Comparison of ENCODE assay signal across 9 cellular contexts in genomic region chr20:31606678-31606927, GRCh38. TPM values are rescaled to one million over a fixed set of nuclear protein-coding genes. Genes with fewer than 3 reads are reported as not detected.
DNase-seq lines count a peak whose midpoint lies in the region; ATAC-seq and TF ChIP-seq lines count a peak whose summit lies in the region.
"Had no signal": no experiment of that assay in that cellular context is flagged by ENCODE, and none has a peak within 500 bp of the region (broad histone marks: within the 10 kb centered on the region; RNA-seq: fewer than 3 reads in every experiment).

No MANE protein-coding gene starts in this region.

- peak overlapping the region; percentile 90 for H3K4me2 ChIP-seq in neuronal stem cell (ENCODE audit: insufficient read depth, low read length, poor library complexity, severe bottlenecking)

- WGBS in neuronal stem cell (ENCODE audit: extremely low coverage in 2 of 2, insufficient read length in 2 of 2, insufficient replicate concordance in 1 of 2), 2 donors: no CpG with 5 or more reads among the region's 1 CpG

- TF ChIP-seq CTCF in C4-2B (conservative IDR thresholded peaks at IDR 0.05) (no peak), Panc1 (IDR thresholded peaks at IDR 0.05) (no peak), epithelial cell of proximal tubule (conservative IDR thresholded peaks at IDR 0.05; ENCODE audit: low read depth, low read length) (no peak)

- no peak overlapping the region for H2BK5ac ChIP-seq in neuronal stem cell (ENCODE audit: low read length)

- DNase-seq in Panc1 (ENCODE audit: low read depth, low spot score) (no peak), epithelial cell of proximal tubule (ENCODE audit: low read depth) (no peak), neuronal stem cell (ENCODE audit: low spot score) (no peak), AG08395 (ENCODE audit: low spot score) (no peak), DMS79 (lab: John Stamatoyannopoulos, UW) (no peak)
- no peak for DNase-seq in activated CD8-positive, alpha-beta memory T cell treated with anti-CD3 and anti-CD28 coated beads for 24 hours

- CTCF ChIA-PET in Panc1 (lab: Charles Lee): interaction anchor here (7.7 to 7.8 kb wide), 2 partner anchors 37 to 46 kb away, joined by 248 to 298 read pairs; no protein-coding TSS in a partner anchor

- H3K27ac ChIP-seq in C4-2B (peak overlapping the region; percentile 85), Panc1 (ENCODE audit: low read length) (peak overlapping the region; percentile 100), neuronal stem cell (replicated peaks; ENCODE audit: low read length) (no peak overlapping the region)

- in situ Hi-C loops in Panc1 (cut with HindIII; ENCODE audit: low pct_unique_long_range_greater_than_20kb, low sequenced_read_pairs): no loop called here

- no peak overlapping the region for H3K23ac ChIP-seq in neuronal stem cell (ENCODE audit: low read depth, low read length, poor library complexity)

- H2AK5ac ChIP-seq in neuronal stem cell (ENCODE audit: low read depth, low read length): peak overlapping the region; percentile 36

- intact Hi-C loops in Panc1 (cut with micrococcal nuclease; ENCODE audit: unreplicated experiment): no loop called here

- POLR2A ChIA-PET in Panc1 (lab: Charles Lee): interaction anchor here (0.8 to 3.8 kb wide), 5 partner anchors 11 to 37 kb away, joined by 4 to 39 read pairs (median 9); no protein-coding TSS in a partner anchor

- no peaks in the 10 kb centered on the region for H3K9me3 ChIP-seq in Panc1 (ENCODE audit: control insufficient read depth, insufficient read depth, low read depth, low read length)
- no peaks in the 10 kb centered on the region for H3K9me3 ChIP-seq in neuronal stem cell (replicated peaks in 1 of 2; ENCODE audit: control insufficient read depth in 2 of 2, insufficient read depth in 1 of 2, low read depth in 1 of 2, low read length in 2 of 2)

- ATAC-seq in Panc1: no peak
- ATAC-seq in HG03439 (IDR thresholded peaks at IDR 0.05; ENCODE audit: unreplicated experiment): no peak
- ATAC-seq: activated CD8-positive, alpha-beta memory T cell treated with anti-CD3 and anti-CD28 coated beads, Interleukin-2, amount 10 ng/mL, durations not matched to agents 7 days and 5 days had no signal

- peak overlapping the region; percentile 73 to 88 for H3K4me3 ChIP-seq in Panc1 (ENCODE audit: low read depth in 2 of 2, low read length in 2 of 2)
- H3K4me3 ChIP-seq in epithelial cell of proximal tubule (ENCODE audit: low read depth, low read length): peak overlapping the region; percentile 95
- peak overlapping the region; percentile 62 to 71 for H3K4me3 ChIP-seq in neuronal stem cell (ENCODE audit: low read length in 2 of 2)

- H2BK12ac ChIP-seq in neuronal stem cell (ENCODE audit: low read length): no peak overlapping the region

- H3K36me3 ChIP-seq in Panc1 (ENCODE audit: control insufficient read depth, insufficient read depth, low read length) (peaks cover 8% of the 10 kb centered on the region), neuronal stem cell (replicated peaks in 1 of 2; ENCODE audit: control insufficient read depth in 2 of 2, insufficient read depth in 2 of 2, low read length in 2 of 2) (peaks cover 0 to 1% of the 10 kb centered on the region in 2 donors)

- H3K4me1 ChIP-seq in Panc1 (ENCODE audit: control insufficient read depth, insufficient read depth, low read length) (peaks cover 72% of the 10 kb centered on the region), neuronal stem cell (ENCODE audit: control insufficient read depth in 2 of 2, insufficient read depth in 1 of 2, low read depth in 1 of 2, low read length in 2 of 2) (peaks cover 23 to 40% of the 10 kb centered on the region in 2 donors)

- H2BK15ac ChIP-seq in neuronal stem cell (ENCODE audit: low read length): peak overlapping the region; percentile 13

- no peak overlapping the region for H4K8ac ChIP-seq in neuronal stem cell (ENCODE audit: low read depth, low read length)

- H3K4ac ChIP-seq in neuronal stem cell (ENCODE audit: low read length): no peak overlapping the region

- no peak overlapping the region for H2AFZ ChIP-seq in neuronal stem cell (ENCODE audit: low read length)

- H3K9ac ChIP-seq in neuronal stem cell (ENCODE audit: low read depth, low read length, poor library complexity): peak overlapping the region; percentile 38

- BruUV-seq in Panc1 (replicated peaks; lab: Mats Ljungman, UMichigan): no TSS peak

- H4K91ac ChIP-seq in neuronal stem cell (ENCODE audit: low read depth, low read length, poor library complexity): no peak overlapping the region

- no peak overlapping the region for H3K14ac ChIP-seq in neuronal stem cell (ENCODE audit: low read length)

- H2BK120ac ChIP-seq in neuronal stem cell (ENCODE audit: low read depth, low read length): no peak overlapping the region

- H3K27me3 ChIP-seq in Panc1 (ENCODE audit: control insufficient read depth, insufficient read depth, low read length) (no peaks in the 10 kb centered on the region), neuronal stem cell (ENCODE audit: control insufficient read depth in 3 of 3, insufficient read depth in 3 of 3, low read depth in 1 of 3, low read length in 3 of 3) (peaks cover 0 to 47% (median 13%) of the 10 kb centered on the region in 3 experiments)

- H3K18ac ChIP-seq in neuronal stem cell (ENCODE audit: low read length): peak overlapping the region; percentile 31

- H3K79me1 ChIP-seq in neuronal stem cell (ENCODE audit: low read depth, low read length): no peaks in the 10 kb centered on the region

RNA-seq across cellular contexts. Expression of gene ID1, which starts 1.5 kb away (rescaled TPM):
- 152 TPM for total RNA-seq in Panc1 (2021; ENCODE audit: unreplicated experiment)
- polyA plus RNA-seq in Panc1 (2012; ENCODE audit: insufficient read length): 185 TPM
- 237 and 302 TPM in 2 replicates for total RNA-seq in epithelial cell of proximal tubule
- polyA plus RNA-seq in neuronal stem cell (2013, experiment 1 of 2): 60.4 TPM
- 58.3 TPM for polyA plus RNA-seq in neuronal stem cell (2013, experiment 2 of 2)
- total RNA-seq: activated CD8-positive, alpha-beta memory T cell treated with anti-CD3 and anti-CD28 coated beads, Interleukin-2, amount 10 ng/mL, durations not matched to agents 7 days and 5 days had no signal

RNA-seq across cellular contexts. Expression of gene COX4I2, which starts 31.1 kb away (rescaled TPM):
- not detected for total RNA-seq in Panc1 (2021; ENCODE audit: unreplicated experiment)
- polyA plus RNA-seq in Panc1 (2012; ENCODE audit: insufficient read length): not detected
- not detected in 2 replicates for total RNA-seq in epithelial cell of proximal tubule
- 0.10 TPM for polyA plus RNA-seq in neuronal stem cell (2013, experiment 1 of 2)
- not detected for polyA plus RNA-seq in neuronal stem cell (2013, experiment 2 of 2)
- total RNA-seq: activated CD8-positive, alpha-beta memory T cell treated with anti-CD3 and anti-CD28 coated beads, Interleukin-2, amount 10 ng/mL, durations not matched to agents 7 days and 5 days had no signal
